Comparison of ENCODE assay signal across 9 cellular contexts in the genomic region with DNA sequence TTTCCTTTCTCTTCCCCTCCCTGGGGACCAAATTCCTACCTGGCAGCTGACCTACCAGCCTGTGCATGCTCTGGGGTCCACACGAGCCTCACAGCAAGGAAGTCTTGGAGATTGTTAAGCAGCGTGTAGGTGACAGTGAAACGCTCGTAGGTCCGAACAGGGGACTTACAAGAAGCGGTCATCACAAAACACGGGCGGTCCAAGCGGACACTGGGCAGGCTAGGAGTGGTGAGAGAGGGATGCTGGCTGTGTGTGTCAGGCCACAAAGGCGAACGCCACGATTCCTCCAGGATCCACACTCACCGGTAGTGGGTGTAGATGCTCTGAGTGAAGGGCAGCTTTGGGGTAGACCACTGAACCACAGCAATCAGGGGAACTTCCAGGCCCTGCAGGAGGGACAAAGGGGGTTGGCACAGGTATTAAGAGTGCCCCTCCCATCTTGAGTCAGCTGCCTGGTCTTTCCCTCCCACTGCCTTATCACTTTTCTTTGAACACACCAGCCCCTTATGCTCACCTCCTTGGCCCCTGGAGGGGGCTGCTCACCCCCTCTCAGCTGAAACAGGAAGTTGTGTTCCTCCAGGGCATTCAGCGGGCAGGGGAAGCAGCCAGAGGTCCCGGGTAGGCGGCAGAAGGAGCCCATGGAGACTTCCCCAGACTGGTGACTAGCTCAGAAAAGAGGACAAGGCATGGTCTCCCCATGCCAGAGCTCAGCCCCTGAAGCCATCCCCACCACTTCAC. TPM values are rescaled to one million over a fixed set of nuclear protein-coding genes. Genes with fewer than 3 reads are reported as not detected.
DNase-seq lines count a peak whose midpoint lies in the region; ATAC-seq, FAIRE-seq and TF ChIP-seq lines count a peak whose summit lies in the region.
"Had no signal": no experiment of that assay in that cellular context is flagged by ENCODE, and none has a peak within 500 bp of the region (broad histone marks: within the 10 kb centered on the region; RNA-seq: fewer than 3 reads in every experiment).

No MANE protein-coding gene starts in this region.

- peaks cover 6 to 24% of the 10 kb centered on the region in 2 experiments for H3K36me3 ChIP-seq in HepG2 (replicated peaks in 1 of 2; ENCODE audit: control insufficient read depth in 1 of 2, insufficient read depth in 2 of 2, low read length in 2 of 2)
- peaks cover 0 to 18% (median 4%) of the 10 kb centered on the region in 4 donors for H3K36me3 ChIP-seq in right lobe of liver
- peaks cover 24% of the 10 kb centered on the region for H3K36me3 ChIP-seq in iPS-18a (ENCODE audit: control insufficient read depth, low read depth, low read length)

- TF ChIP-seq EP300 in HepG2 (IDR thresholded peaks at IDR 0.05; ENCODE audit: low read depth in 2 of 2, low read length in 2 of 2) (no peak), HepG2 (CRISPR knock-in tag; IDR thresholded peaks at IDR 0.05; ENCODE audit: borderline replicate concordance) (no peak)

- no peak overlapping the region for H2AFZ ChIP-seq in HepG2 (ENCODE audit: low read length)

- TF ChIP-seq CTCF in HepG2 (CRISPR knock-in tag; IDR thresholded peaks at IDR 0.05) (no peak), right lobe of liver (IDR thresholded peaks at IDR 0.05) (no peak), VCaP (conservative IDR thresholded peaks at IDR 0.05) (no peak)

- in situ Hi-C loops in HepG2 (cut with HindIII; ENCODE audit: extremely low pct_ligation_motif_present, low pct_unique_long_range_greater_than_20kb) = no loop called here

- no peak for FAIRE-seq in HepG2 (lab: Jason Lieb, UNC)

- peaks cover 67% of the 10 kb centered on the region for H3K4me1 ChIP-seq in HepG2 (ENCODE audit: insufficient read depth, low read length)
- H3K4me1 ChIP-seq in right lobe of liver = peaks cover 0 to 13% (median 0%) of the 10 kb centered on the region in 4 donors
- H3K4me1 ChIP-seq in iPS-18a (ENCODE audit: control insufficient read depth, low read depth, low read length) = peaks cover 4% of the 10 kb centered on the region

- H4K20me1 ChIP-seq in HepG2 (ENCODE audit: insufficient read depth, low read length) = peaks cover 6% of the 10 kb centered on the region; the same call in 1 of the 2 replicates

- POLR2A ChIA-PET in HepG2 (lab: Yijun Ruan, JAX) = interaction anchor here (1.6 to 2.1 kb wide), 3 partner anchors 8 to 56 kb away, joined by 3 to 25 read pairs (median 5); partner anchors contain the start of gene LAMTOR4

- WGBS in HepG2 (ENCODE audit: low lambda C conversion rate) = 96% methylated on average over 16 of the region's 16 CpGs
- 83% methylated on average over 13 of the region's 16 CpGs for WGBS in right lobe of liver (ENCODE audit: insufficient coverage, low coverage, low lambda C conversion rate, missing lambda C conversion rate)

- H3K27me3 ChIP-seq in HepG2 (ENCODE audit: control insufficient read depth in 1 of 2, insufficient read depth in 2 of 2, low read length in 2 of 2) (peaks cover 0 to 7% of the 10 kb centered on the region in 2 experiments; a peak in 1 of 5 replicates), right lobe of liver (no peaks in the 10 kb centered on the region), iPS-18a (ENCODE audit: control insufficient read depth, insufficient read depth, low read length) (no peaks in the 10 kb centered on the region)

- no TSS peak for BruUV-seq in HepG2 (replicated peaks; lab: Mats Ljungman, UMichigan)

- TF ChIP-seq RAD21 in HepG2 (CRISPR knock-in tag; IDR thresholded peaks at IDR 0.05) = no peak

- H3K9ac ChIP-seq in HepG2 (ENCODE audit: insufficient read depth, low read depth, low read length) = no peak overlapping the region
- H3K9ac ChIP-seq in iPS-18a (ENCODE audit: low read length) = no peak overlapping the region

- H3K4me2 ChIP-seq in HepG2 (ENCODE audit: low read depth, low read length) = 0 out of 2 replicates have a peak overlapping the region, but pooled peaks have one; percentile 75

- TF ChIP-seq POLR2A in HepG2 (IDR thresholded peaks at IDR 0.05; ENCODE audit: insufficient read depth in 1 of 2, low read depth in 2 of 2, low read length in 2 of 2) (no peak; a peak in 1 of 4 replicates), right lobe of liver (IDR thresholded peaks at IDR 0.05) (no peak)

- intact Hi-C loops in HepG2 (cut with micrococcal nuclease; ENCODE audit: unreplicated experiment) (no loop called here), right lobe of liver (cut with DNase I) (no loop called here)

- peaks cover 2% of the 10 kb centered on the region for H3K79me2 ChIP-seq in HepG2 (ENCODE audit: insufficient read depth, low read length)

- ATAC-seq in HepG2 (no peak), right lobe of liver (no peak), GM21423 (IDR thresholded peaks at IDR 0.05; ENCODE audit: unreplicated experiment) (no peak), GM21619 (IDR thresholded peaks at IDR 0.05; ENCODE audit: unreplicated experiment) (no peak)
- ATAC-seq: left cardiac atrium had no signal

- H3K4me3 ChIP-seq in HepG2 (replicated peaks in 1 of 3; ENCODE audit: insufficient read depth in 1 of 3, low read depth in 2 of 3, low read length in 3 of 3) = peak overlapping the region in 1 of 3 experiments; percentile 92; a peak in 1 of 6 replicates
- H3K4me3 ChIP-seq in right lobe of liver = no peak overlapping the region
- H3K4me3 ChIP-seq in iPS-18a (ENCODE audit: low read length) = peak overlapping the region; percentile 82

- H3K9me3 ChIP-seq in HepG2 (ENCODE audit: low read length) = no peaks in the 10 kb centered on the region
- no peaks in the 10 kb centered on the region for H3K9me3 ChIP-seq in right lobe of liver
- H3K9me3 ChIP-seq in iPS-18a (ENCODE audit: control insufficient read depth, low read depth, low read length) = no peaks in the 10 kb centered on the region

- DNase-seq in HepG2 (ENCODE audit: low spot score) = no peak
- no peak for DNase-seq in right lobe of liver
- DNase-seq in NCI-H2196 (lab: John Stamatoyannopoulos, UW; ENCODE audit: unreplicated experiment) = no peak
- DNase-seq in NCI-H187 treated with DMSO at 0.1 percent for 48 hours (lab: John Stamatoyannopoulos, UW) = no peak
- DNase-seq: left cardiac atrium had no signal

- CTCF ChIA-PET in HepG2 (lab: Yijun Ruan, JAX; ENCODE audit: low intra/inter-chr PET ratio, low total read pairs) = no interaction called here

- H3K27ac ChIP-seq in HepG2 (ENCODE audit: extremely low read length, insufficient read depth, low read length) (peak overlapping the region; percentile 80), right lobe of liver (no peak overlapping the region), VCaP (peak overlapping the region; percentile 88), iPS-18a (ENCODE audit: low read length) (no peak overlapping the region)

RNA-seq across cellular contexts. Expression of gene TRAPPC14, which starts 2.0 kb away (rescaled TPM):
- 2.0 and 9.6 TPM in 2 replicates for total RNA-seq in HepG2 (2016; rRNA removed; fragmentation: Illumina TruSeq; extraction: Trizol)
- total RNA-seq in HepG2 (2016; cell fraction: cytosol; rRNA removed; fragmentation: Illumina TruSeq; extraction: Trizol; ENCODE audit: low read depth) = 1.5 and 1.8 TPM in 2 replicates
- total RNA-seq in HepG2 (2016; cell fraction: insoluble cytoplasmic fraction; rRNA removed; fragmentation: Illumina TruSeq; extraction: Trizol) = 2.3 and 9.9 TPM in 2 replicates
- total RNA-seq in HepG2 (2016; cell fraction: membrane; rRNA removed; fragmentation: Illumina TruSeq; extraction: Trizol) = 3.1 and 3.3 TPM in 2 replicates
- 15.6 and 20.8 TPM in 2 replicates for total RNA-seq in HepG2 (2016; cell fraction: nucleus; rRNA removed; fragmentation: Illumina TruSeq; extraction: Trizol)
- polyA plus RNA-seq in HepG2 (2011; rRNA removed) = 4.7 and 7.0 TPM in 2 replicates
- 1.6 and 1.7 TPM in 2 replicates for polyA plus RNA-seq in HepG2 (2011; cell fraction: cytosol; rRNA removed)
- polyA plus RNA-seq in HepG2 (2011; cell fraction: nucleus; rRNA removed) = 46.2 and 74.5 TPM in 2 replicates
- 7.0 and 9.8 TPM in 2 replicates for polyA plus RNA-seq in HepG2 (2012)
- 1.8 TPM in 2 replicates for polyA plus RNA-seq in HepG2 (2016; cell fraction: cytosol; fragmentation: Illumina TruSeq; extraction: Trizol; ENCODE audit: low read depth)
- 3.5 and 4.4 TPM in 2 replicates for polyA plus RNA-seq in HepG2 (2016; cell fraction: insoluble cytoplasmic fraction; fragmentation: Illumina TruSeq; extraction: Trizol; ENCODE audit: low read depth)
- polyA plus RNA-seq in HepG2 (2016; cell fraction: membrane; fragmentation: Illumina TruSeq; extraction: Trizol; ENCODE audit: low read depth) = 3.1 TPM in 2 replicates
- polyA plus RNA-seq in HepG2 (2016; cell fraction: nucleus; fragmentation: Illumina TruSeq; extraction: Trizol; ENCODE audit: insufficient read depth, low read depth) = 51.8 and 52.2 TPM in 2 replicates
- polyA minus RNA-seq in HepG2 (2011; rRNA and poly(A)+ RNA removed; ENCODE audit: low replicate concordance) = 10.0 and 12.3 TPM in 2 replicates
- polyA minus RNA-seq in HepG2 (2011; cell fraction: cytosol; rRNA and poly(A)+ RNA removed) = 1.5 and 2.7 TPM in 2 replicates
- polyA minus RNA-seq in HepG2 (2011; cell fraction: nucleus; rRNA and poly(A)+ RNA removed) = 15.2 and 18.6 TPM in 2 replicates
- 10 to 100 TPM in 4 of 6 experiments, 1 to 10 TPM in 2; 8.2 to 14.6 (median 10.3) TPM for total RNA-seq in right lobe of liver

RNA-seq across cellular contexts. Expression of gene LAMTOR4, which starts 7.8 kb away (rescaled TPM):
- total RNA-seq in HepG2 (2016; rRNA removed; fragmentation: Illumina TruSeq; extraction: Trizol) (115 and 120 TPM in 2 replicates), right lobe of liver (10 to 100 TPM; 35.8 to 66.6 (median 44.9) TPM)
- total RNA-seq in HepG2 (2016; cell fraction: cytosol; rRNA removed; fragmentation: Illumina TruSeq; extraction: Trizol; ENCODE audit: low read depth) = 39.3 and 64.2 TPM in 2 replicates
- 113 and 130 TPM in 2 replicates for total RNA-seq in HepG2 (2016; cell fraction: insoluble cytoplasmic fraction; rRNA removed; fragmentation: Illumina TruSeq; extraction: Trizol)
- total RNA-seq in HepG2 (2016; cell fraction: membrane; rRNA removed; fragmentation: Illumina TruSeq; extraction: Trizol) = 64.6 and 78.5 TPM in 2 replicates
- total RNA-seq in HepG2 (2016; cell fraction: nucleus; rRNA removed; fragmentation: Illumina TruSeq; extraction: Trizol) = 43.3 and 51.5 TPM in 2 replicates
- polyA plus RNA-seq in HepG2 (2011; rRNA removed) = 111 and 118 TPM in 2 replicates
- 170 and 243 TPM in 2 replicates for polyA plus RNA-seq in HepG2 (2011; cell fraction: cytosol; rRNA removed)
- polyA plus RNA-seq in HepG2 (2011; cell fraction: nucleus; rRNA removed) = 155 and 156 TPM in 2 replicates
- 58.9 and 63.9 TPM in 2 replicates for polyA plus RNA-seq in HepG2 (2012)
- 44.3 and 58.0 TPM in 2 replicates for polyA plus RNA-seq in HepG2 (2016; cell fraction: cytosol; fragmentation: Illumina TruSeq; extraction: Trizol; ENCODE audit: low read depth)
- polyA plus RNA-seq in HepG2 (2016; cell fraction: insoluble cytoplasmic fraction; fragmentation: Illumina TruSeq; extraction: Trizol; ENCODE audit: low read depth) = 97.2 and 108 TPM in 2 replicates
- polyA plus RNA-seq in HepG2 (2016; cell fraction: membrane; fragmentation: Illumina TruSeq; extraction: Trizol; ENCODE audit: low read depth) = 53.6 and 55.9 TPM in 2 replicates
- 100 and 103 TPM in 2 replicates for polyA plus RNA-seq in HepG2 (2016; cell fraction: nucleus; fragmentation: Illumina TruSeq; extraction: Trizol; ENCODE audit: insufficient read depth, low read depth)
- polyA minus RNA-seq in HepG2 (2011; rRNA and poly(A)+ RNA removed; ENCODE audit: low replicate concordance) = 38.7 and 82.7 TPM in 2 replicates
- 11.4 and 11.6 TPM in 2 replicates for polyA minus RNA-seq in HepG2 (2011; cell fraction: cytosol; rRNA and poly(A)+ RNA removed)
- 13.3 and 15.4 TPM in 2 replicates for polyA minus RNA-seq in HepG2 (2011; cell fraction: nucleus; rRNA and poly(A)+ RNA removed)

RNA-seq across cellular contexts. Expression of gene GAL3ST4, which starts 11.9 kb away (rescaled TPM):
- total RNA-seq in HepG2 (2016; rRNA removed; fragmentation: Illumina TruSeq; extraction: Trizol) (0.29 TPM in 1 of 2 replicates, not detected in the other), right lobe of liver (1 to 10 TPM in 1 of 6 experiments, under 1 TPM in 4, not detected in 1; 0.12 to 1.1 (median 0.56) TPM)
- not detected in 2 replicates for total RNA-seq in HepG2 (2016; cell fraction: cytosol; rRNA removed; fragmentation: Illumina TruSeq; extraction: Trizol; ENCODE audit: low read depth)
- 0.07 and 0.13 TPM in 2 replicates for total RNA-seq in HepG2 (2016; cell fraction: insoluble cytoplasmic fraction; rRNA removed; fragmentation: Illumina TruSeq; extraction: Trizol)
- 0.06 and 0.14 TPM in 2 replicates for total RNA-seq in HepG2 (2016; cell fraction: membrane; rRNA removed; fragmentation: Illumina TruSeq; extraction: Trizol)
- 0.28 and 0.34 TPM in 2 replicates for total RNA-seq in HepG2 (2016; cell fraction: nucleus; rRNA removed; fragmentation: Illumina TruSeq; extraction: Trizol)
- polyA plus RNA-seq in HepG2 (2011; rRNA removed) = 0.41 and 0.73 TPM in 2 replicates
- 0.24 and 0.25 TPM in 2 replicates for polyA plus RNA-seq in HepG2 (2011; cell fraction: cytosol; rRNA removed)
- 1.7 and 1.8 TPM in 2 replicates for polyA plus RNA-seq in HepG2 (2011; cell fraction: nucleus; rRNA removed)
- 0.35 and 0.71 TPM in 2 replicates for polyA plus RNA-seq in HepG2 (2012)
- polyA plus RNA-seq in HepG2 (2016; cell fraction: cytosol; fragmentation: Illumina TruSeq; extraction: Trizol; ENCODE audit: low read depth) = 0.15 TPM in 1 of 2 replicates, not detected in the other
- polyA plus RNA-seq in HepG2 (2016; cell fraction: insoluble cytoplasmic fraction; fragmentation: Illumina TruSeq; extraction: Trizol; ENCODE audit: low read depth) = 0.22 and 0.42 TPM in 2 replicates
- polyA plus RNA-seq in HepG2 (2016; cell fraction: membrane; fragmentation: Illumina TruSeq; extraction: Trizol; ENCODE audit: low read depth) = 0.13 and 0.14 TPM in 2 replicates
- 0.70 and 1.3 TPM in 2 replicates for polyA plus RNA-seq in HepG2 (2016; cell fraction: nucleus; fragmentation: Illumina TruSeq; extraction: Trizol; ENCODE audit: insufficient read depth, low read depth)
- polyA minus RNA-seq in HepG2 (2011; rRNA and poly(A)+ RNA removed; ENCODE audit: low replicate concordance) = 0.58 and 0.64 TPM in 2 replicates
- polyA minus RNA-seq in HepG2 (2011; cell fraction: cytosol; rRNA and poly(A)+ RNA removed) = not detected in 2 replicates
- 0.25 and 0.26 TPM in 2 replicates for polyA minus RNA-seq in HepG2 (2011; cell fraction: nucleus; rRNA and poly(A)+ RNA removed)

RNA-seq across cellular contexts. Expression of gene GPC2, which starts 20.7 kb away (rescaled TPM):
- 0.10 and 0.64 TPM in 2 replicates for total RNA-seq in HepG2 (2016; rRNA removed; fragmentation: Illumina TruSeq; extraction: Trizol)
- total RNA-seq in HepG2 (2016; cell fraction: cytosol; rRNA removed; fragmentation: Illumina TruSeq; extraction: Trizol; ENCODE audit: low read depth) = 0.35 TPM in 1 of 2 replicates, not detected in the other
- 1.0 TPM in 1 of 2 replicates, not detected in the other for total RNA-seq in HepG2 (2016; cell fraction: insoluble cytoplasmic fraction; rRNA removed; fragmentation: Illumina TruSeq; extraction: Trizol)
- total RNA-seq in HepG2 (2016; cell fraction: membrane; rRNA removed; fragmentation: Illumina TruSeq; extraction: Trizol) = 0.12 and 0.14 TPM in 2 replicates
- 2.1 and 2.7 TPM in 2 replicates for total RNA-seq in HepG2 (2016; cell fraction: nucleus; rRNA removed; fragmentation: Illumina TruSeq; extraction: Trizol)
- 0.76 and 0.78 TPM in 2 replicates for polyA plus RNA-seq in HepG2 (2011; rRNA removed)
- polyA plus RNA-seq in HepG2 (2011; cell fraction: cytosol; rRNA removed) = 0.46 and 0.51 TPM in 2 replicates
- polyA plus RNA-seq in HepG2 (2011; cell fraction: nucleus; rRNA removed) = 6.6 and 8.4 TPM in 2 replicates
- 0.68 and 1.2 TPM in 2 replicates for polyA plus RNA-seq in HepG2 (2012)
- polyA plus RNA-seq in HepG2 (2016; cell fraction: cytosol; fragmentation: Illumina TruSeq; extraction: Trizol; ENCODE audit: low read depth) = 0.05 TPM in 1 of 2 replicates, not detected in the other
- polyA plus RNA-seq in HepG2 (2016; cell fraction: insoluble cytoplasmic fraction; fragmentation: Illumina TruSeq; extraction: Trizol; ENCODE audit: low read depth) = 0.38 and 0.47 TPM in 2 replicates
- polyA plus RNA-seq in HepG2 (2016; cell fraction: membrane; fragmentation: Illumina TruSeq; extraction: Trizol; ENCODE audit: low read depth) = 0.07 TPM in 1 of 2 replicates, not detected in the other
- polyA plus RNA-seq in HepG2 (2016; cell fraction: nucleus; fragmentation: Illumina TruSeq; extraction: Trizol; ENCODE audit: insufficient read depth, low read depth) = 3.9 and 4.1 TPM in 2 replicates
- polyA minus RNA-seq in HepG2 (2011; rRNA and poly(A)+ RNA removed; ENCODE audit: low replicate concordance) = 0.94 and 1.2 TPM in 2 replicates
- polyA minus RNA-seq in HepG2 (2011; cell fraction: cytosol; rRNA and poly(A)+ RNA removed) = 0.49 TPM in 1 of 2 replicates, not detected in the other
- 0.90 and 3.9 TPM in 2 replicates for polyA minus RNA-seq in HepG2 (2011; cell fraction: nucleus; rRNA and poly(A)+ RNA removed)
- under 1 TPM in 2 of 6 experiments, not detected in 4; 0.35 to 0.40 TPM for total RNA-seq in right lobe of liver

RNA-seq across cellular contexts. Expression of gene STAG3, which starts 21.2 kb away (rescaled TPM):
- total RNA-seq in HepG2 (2016; rRNA removed; fragmentation: Illumina TruSeq; extraction: Trizol) (0.22 and 0.33 TPM in 2 replicates), right lobe of liver (1 to 10 TPM in 4 of 6 experiments, under 1 TPM in 2; 0.81 to 5.9 (median 4.4) TPM)
- not detected in 2 replicates for total RNA-seq in HepG2 (2016; cell fraction: cytosol; rRNA removed; fragmentation: Illumina TruSeq; extraction: Trizol; ENCODE audit: low read depth)
- total RNA-seq in HepG2 (2016; cell fraction: insoluble cytoplasmic fraction; rRNA removed; fragmentation: Illumina TruSeq; extraction: Trizol) = 0.15 and 0.43 TPM in 2 replicates
- 0.10 TPM in 1 of 2 replicates, not detected in the other for total RNA-seq in HepG2 (2016; cell fraction: membrane; rRNA removed; fragmentation: Illumina TruSeq; extraction: Trizol)
- 1.1 and 1.7 TPM in 2 replicates for total RNA-seq in HepG2 (2016; cell fraction: nucleus; rRNA removed; fragmentation: Illumina TruSeq; extraction: Trizol)
- 0.09 and 0.12 TPM in 2 replicates for polyA plus RNA-seq in HepG2 (2011; rRNA removed)
- 0.05 and 0.08 TPM in 2 replicates for polyA plus RNA-seq in HepG2 (2011; cell fraction: cytosol; rRNA removed)
- polyA plus RNA-seq in HepG2 (2011; cell fraction: nucleus; rRNA removed) = 0.80 and 1.3 TPM in 2 replicates
- polyA plus RNA-seq in HepG2 (2012) = 2.9 and 4.8 TPM in 2 replicates
- polyA plus RNA-seq in HepG2 (2016; cell fraction: cytosol; fragmentation: Illumina TruSeq; extraction: Trizol; ENCODE audit: low read depth) = not detected in 2 replicates
- polyA plus RNA-seq in HepG2 (2016; cell fraction: insoluble cytoplasmic fraction; fragmentation: Illumina TruSeq; extraction: Trizol; ENCODE audit: low read depth) = not detected in 2 replicates
- not detected in 2 replicates for polyA plus RNA-seq in HepG2 (2016; cell fraction: membrane; fragmentation: Illumina TruSeq; extraction: Trizol; ENCODE audit: low read depth)
- 0.81 and 0.92 TPM in 2 replicates for polyA plus RNA-seq in HepG2 (2016; cell fraction: nucleus; fragmentation: Illumina TruSeq; extraction: Trizol; ENCODE audit: insufficient read depth, low read depth)
- 0.06 and 1.5 TPM in 2 replicates for polyA minus RNA-seq in HepG2 (2011; rRNA and poly(A)+ RNA removed; ENCODE audit: low replicate concordance)
- polyA minus RNA-seq in HepG2 (2011; cell fraction: cytosol; rRNA and poly(A)+ RNA removed) = not detected in 2 replicates
- 0.52 and 0.62 TPM in 2 replicates for polyA minus RNA-seq in HepG2 (2011; cell fraction: nucleus; rRNA and poly(A)+ RNA removed)

Comparison
In these comparisons a context has a peak if more than half of its experiments do, and no peak if none do; other contexts are left out.
1. H3K27ac ChIP-seq: peak in HepG2 (single experiment) and VCaP (single experiment); none in right lobe of liver (0 of 3) and iPS-18a (single experiment).